8 cellular contexts compared by ENCODE assay signal in the genomic region with DNA sequence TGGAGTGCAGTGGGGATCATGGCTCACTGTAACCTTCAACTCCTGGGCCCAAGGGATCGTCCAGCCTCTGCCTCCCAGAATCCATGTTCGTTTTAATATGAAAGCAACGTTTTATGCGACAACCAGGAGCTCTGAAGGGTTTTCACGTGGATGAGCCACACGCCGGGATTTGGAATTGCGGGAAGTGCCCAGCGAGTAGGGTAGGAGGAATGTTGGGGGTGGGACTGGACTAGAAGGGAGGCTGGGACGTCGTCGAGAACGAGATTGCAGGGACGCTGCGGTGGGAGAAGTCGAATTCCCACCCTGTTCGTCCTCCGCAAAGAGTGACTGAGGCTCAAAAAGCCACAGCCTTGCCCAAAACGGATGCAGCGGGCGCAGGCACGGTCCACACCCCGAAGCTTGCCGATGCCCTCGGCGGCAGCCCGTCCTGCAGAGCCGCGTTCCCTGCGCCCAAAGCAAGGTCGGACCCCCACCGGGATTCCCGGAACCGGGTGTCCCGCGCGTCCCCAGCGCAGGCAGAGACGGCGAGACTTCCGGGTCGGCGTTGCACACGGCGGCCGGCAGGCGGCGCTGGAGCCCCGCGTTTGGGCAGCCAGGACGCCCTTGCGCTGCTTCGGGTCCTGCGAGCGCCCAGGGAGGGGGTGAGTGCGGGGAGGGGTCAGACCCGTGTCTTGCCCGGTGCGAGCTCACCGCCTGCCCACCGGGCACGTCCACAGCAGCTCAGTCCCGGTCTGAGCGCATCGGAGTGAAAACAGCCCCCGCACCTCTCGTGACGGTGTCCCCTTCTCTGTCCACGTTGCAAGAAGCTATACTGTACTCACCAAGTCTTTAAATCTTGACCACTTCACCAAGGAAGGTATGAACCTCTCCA.
DNase-seq lines count a peak whose midpoint lies in the region; ATAC-seq and TF ChIP-seq lines count a peak whose summit lies in the region.

No MANE protein-coding gene starts in this region.

- H3K36me3 ChIP-seq in breast epithelium (no peaks in the 10 kb centered on the region), spleen (no peaks in the 10 kb centered on the region)

- peak overlapping the region; percentile 68; the same call in 1 of the 2 replicates for H3K27ac ChIP-seq in VCaP
- peak overlapping the region; percentile 64 to 74 for H3K27ac ChIP-seq in breast epithelium
- H3K27ac ChIP-seq in spleen, result peak overlapping the region in 7 of 8 donors; percentile 37 to 81 (median 64)

- H3K27me3 ChIP-seq in breast epithelium (no peaks in the 10 kb centered on the region), spleen (replicated peaks in 1 of 7) (peaks cover 0 to 16% (median 0%) of the 10 kb centered on the region in 7 donors)

- intact Hi-C loops in breast epithelium (cut with DNase I; ENCODE audit: low total_unique reads), result no loop called here
- intact Hi-C loops in spleen (cut with DNase I; ENCODE audit: low total_unique reads), result loop anchor here (5.0 to 10.0 kb wide), 2 partner anchors 125 to 403 kb away; a partner anchor contains a TSS

- H3K4me3 ChIP-seq in breast epithelium (peak overlapping the region; percentile 58 to 83 (median 74)), spleen (peak overlapping the region; percentile 53 to 82 (median 70))

- TF ChIP-seq CTCF in VCaP (conservative IDR thresholded peaks at IDR 0.05), result peak; percentile 99
- peak; percentile 93 to 98 (median 98) for TF ChIP-seq CTCF in breast epithelium (IDR thresholded peaks at IDR 0.05)
- peak; percentile 92 to 99 (median 97) for TF ChIP-seq CTCF in spleen (IDR thresholded peaks at IDR 0.05 in 8 of 11, conservative IDR thresholded peaks at IDR 0.05 in 3 of 11)

- peak; percentile 86 for ATAC-seq in HG02763 (IDR thresholded peaks at IDR 0.05; ENCODE audit: unreplicated experiment)

- WGBS in spleen, 5 donors, result 1 to 4% (median 1%) methylated on average over 51 to 69 of the region's 69 CpGs

- H3K4me1 ChIP-seq in breast epithelium (peaks cover 3 to 5% of the 10 kb centered on the region in 2 donors), spleen (peaks cover 3 to 19% (median 16%) of the 10 kb centered on the region in 6 donors)

- H3K9me3 ChIP-seq in breast epithelium (no peaks in the 10 kb centered on the region), spleen (no peaks in the 10 kb centered on the region)

- TF ChIP-seq POLR2A in breast epithelium (IDR thresholded peaks at IDR 0.05), result no peak
- TF ChIP-seq POLR2A in spleen (IDR thresholded peaks at IDR 0.05), result no peak

- DNase-seq in DMS79 treated with DMSO at 0.1 percent for 48 hours (lab: John Stamatoyannopoulos, UW) (peak; percentile 23), DMS79 (lab: John Stamatoyannopoulos, UW) (no peak), NCI-H1694 treated with DMSO at 0.1 percent for 48 hours (lab: John Stamatoyannopoulos, UW) (peak; percentile 44), breast epithelium (ENCODE audit: low spot score in 2 of 2) (peak in 1 of 2 donors; percentile 74), iPS-NIHi7 (ENCODE audit: extremely low spot score) (peak; percentile 89), spleen (peak; percentile 95)
